ENCODE assay signal across 12 cellular contexts in the genomic region with DNA sequence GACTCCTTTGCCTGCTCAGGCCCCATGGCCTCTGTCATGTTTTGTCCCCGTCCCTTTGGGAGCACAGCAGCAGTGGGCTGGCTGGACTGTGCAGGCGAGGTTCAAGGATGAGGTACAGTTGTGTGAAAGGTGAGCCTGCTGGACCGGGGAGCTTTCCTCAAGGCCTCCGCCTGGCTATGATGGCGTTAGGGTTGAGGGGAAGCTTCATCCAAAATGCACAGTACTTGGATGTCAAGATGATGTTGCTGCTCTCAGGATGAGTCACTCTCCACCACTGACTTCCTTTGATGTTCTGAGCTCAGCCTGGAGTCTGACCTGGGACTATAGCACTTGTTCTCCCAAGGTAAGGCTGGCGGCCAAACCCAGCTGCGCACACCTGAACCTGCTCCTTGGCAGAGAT.
DNase-seq lines count a peak whose midpoint lies in the region; ATAC-seq and TF ChIP-seq lines count a peak whose summit lies in the region.
"Had no signal": no experiment of that assay in that cellular context is flagged by ENCODE, and none has a peak within 500 bp of the region (broad histone marks: within the 10 kb centered on the region; RNA-seq: fewer than 3 reads in every experiment).

No MANE protein-coding gene starts in this region.

- CTCF ChIA-PET in activated CD8-positive, alpha-beta T cell treated with anti-CD3 and anti-CD28 coated beads for 36 hours (lab: Charles Lee): no interaction called here

- DNase-seq in activated CD8-positive, alpha-beta T cell treated with anti-CD3 and anti-CD28 coated beads for 36 hours: peak; percentile 60
- DNase-seq in kidney glomerular epithelial cell (lab: John Stamatoyannopoulos, UW): peak; percentile 21
- DNase-seq in smooth muscle cell (lab: John Stamatoyannopoulos, UW; ENCODE audit: unreplicated experiment): no peak
- DNase-seq in uterus: no peak
- DNase-seq: COR-L47, NCI-H2029 treated with DMSO at 0.1 percent for 48 hours, OCI-M1 had no signal

- H3K9me3 Mint-ChIP-seq in activated CD8-positive, alpha-beta T cell treated with anti-CD3 and anti-CD28 coated beads for 36 hours: peaks cover 2% of the 10 kb centered on the region

- H3K4me1 ChIP-seq in smooth muscle cell (ENCODE audit: low read depth): no peaks in the 10 kb centered on the region
- no peaks in the 10 kb centered on the region for H3K4me1 ChIP-seq in uterus
- H3K4me1 ChIP-seq: suprapubic skin had no signal

- H3K9ac ChIP-seq in smooth muscle cell (ENCODE audit: low read depth): no peak overlapping the region

- WGBS in smooth muscle cell (ENCODE audit: low lambda C conversion rate): 83% methylated on average over 7 of the region's 7 CpGs

- peak; percentile 53 for ATAC-seq in GM18511 (IDR thresholded peaks at IDR 0.05; ENCODE audit: unreplicated experiment)
- peak; percentile 65 for ATAC-seq in HG02884 (IDR thresholded peaks at IDR 0.05; ENCODE audit: unreplicated experiment)
- ATAC-seq in activated CD8-positive, alpha-beta T cell treated with anti-CD3 and anti-CD28 coated beads for 36 hours: peak; percentile 77
- ATAC-seq in GM21515 (IDR thresholded peaks at IDR 0.05; ENCODE audit: unreplicated experiment): no peak

- peaks cover 28% of the 10 kb centered on the region for H3K4me1 Mint-ChIP-seq in activated CD8-positive, alpha-beta T cell treated with anti-CD3 and anti-CD28 coated beads for 36 hours (ENCODE audit: low read depth)

- H3K9me3 ChIP-seq in smooth muscle cell (replicated peaks; ENCODE audit: low read depth) (no peaks in the 10 kb centered on the region), uterus (no peaks in the 10 kb centered on the region)
- H3K9me3 ChIP-seq: suprapubic skin had no signal

- H3K36me3 Mint-ChIP-seq in activated CD8-positive, alpha-beta T cell treated with anti-CD3 and anti-CD28 coated beads for 36 hours (ENCODE audit: low read depth): no peaks in the 10 kb centered on the region

- H3F3A ChIP-seq in smooth muscle cell (ENCODE audit: low read depth): no peaks in the 10 kb centered on the region

- TF ChIP-seq POLR2A in uterus (IDR thresholded peaks at IDR 0.05): no peak

- H3K79me2 ChIP-seq in smooth muscle cell (ENCODE audit: low read depth): no peaks in the 10 kb centered on the region

- H3K4me3 Mint-ChIP-seq in activated CD8-positive, alpha-beta T cell treated with anti-CD3 and anti-CD28 coated beads for 36 hours: no peak overlapping the region

- H3K4me2 ChIP-seq in smooth muscle cell: no peak overlapping the region

- H4K20me1 ChIP-seq in smooth muscle cell (ENCODE audit: low read depth): no peaks in the 10 kb centered on the region

- POLR2A ChIA-PET in activated CD8-positive, alpha-beta T cell treated with anti-CD3 and anti-CD28 coated beads for 36 hours (lab: Charles Lee): interaction anchor here (1.2 kb wide), 1 partner anchor 13 kb away, joined by 3 read pairs; no protein-coding TSS in a partner anchor

- no peak overlapping the region for H3K27ac ChIP-seq in smooth muscle cell (ENCODE audit: low read depth)
- no peak overlapping the region for H3K27ac ChIP-seq in uterus
- H3K27ac ChIP-seq: cardiac muscle cell, suprapubic skin had no signal

- intact Hi-C loops in activated CD8-positive, alpha-beta T cell treated with anti-CD3 and anti-CD28 coated beads for 36 hours (cut with micrococcal nuclease): no loop called here
- intact Hi-C loops in uterus (cut with DNase I; ENCODE audit: low total_unique reads): loop anchor here (5.0 kb wide), 1 partner anchor 152 kb away; no protein-coding TSS in a partner anchor

- no peak overlapping the region for H2AFZ ChIP-seq in smooth muscle cell (ENCODE audit: low read depth)

- H3K27ac Mint-ChIP-seq in activated CD8-positive, alpha-beta T cell treated with anti-CD3 and anti-CD28 coated beads for 36 hours: no peak overlapping the region

- H3K36me3 ChIP-seq in smooth muscle cell (ENCODE audit: low read depth) (no peaks in the 10 kb centered on the region), uterus (no peaks in the 10 kb centered on the region)
- H3K36me3 ChIP-seq: cardiac muscle cell, suprapubic skin had no signal

- peaks cover 7% of the 10 kb centered on the region for H3K27me3 Mint-ChIP-seq in activated CD8-positive, alpha-beta T cell treated with anti-CD3 and anti-CD28 coated beads for 36 hours

- no peak overlapping the region for H3K4me3 ChIP-seq in smooth muscle cell
- no peak overlapping the region for H3K4me3 ChIP-seq in uterus
- H3K4me3 ChIP-seq: cardiac muscle cell, suprapubic skin had no signal

- H3K27me3 ChIP-seq in smooth muscle cell (ENCODE audit: low read depth): peaks cover 10% of the 10 kb centered on the region
- no peaks in the 10 kb centered on the region for H3K27me3 ChIP-seq in uterus
- H3K27me3 ChIP-seq: cardiac muscle cell had no signal

- no peak for TF ChIP-seq CTCF in activated CD8-positive, alpha-beta T cell treated with anti-CD3 and anti-CD28 coated beads for 36 hours (IDR thresholded peaks at IDR 0.05)
- TF ChIP-seq CTCF in smooth muscle cell (IDR thresholded peaks at IDR 0.05; ENCODE audit: borderline replicate concordance, insufficient read depth, poor library complexity, severe bottlenecking) (no peak), uterus (IDR thresholded peaks at IDR 0.05) (no peak)

Comparison
In these comparisons a context has a peak if more than half of its experiments do, and no peak if none do; other contexts are left out.
1. DNase-seq: peak in activated CD8-positive, alpha-beta T cell treated with anti-CD3 and anti-CD28 coated beads for 36 hours (single experiment) and kidney glomerular epithelial cell (single experiment); none in smooth muscle cell (single experiment) and uterus (0 of 2).